In the genomic region with DNA sequence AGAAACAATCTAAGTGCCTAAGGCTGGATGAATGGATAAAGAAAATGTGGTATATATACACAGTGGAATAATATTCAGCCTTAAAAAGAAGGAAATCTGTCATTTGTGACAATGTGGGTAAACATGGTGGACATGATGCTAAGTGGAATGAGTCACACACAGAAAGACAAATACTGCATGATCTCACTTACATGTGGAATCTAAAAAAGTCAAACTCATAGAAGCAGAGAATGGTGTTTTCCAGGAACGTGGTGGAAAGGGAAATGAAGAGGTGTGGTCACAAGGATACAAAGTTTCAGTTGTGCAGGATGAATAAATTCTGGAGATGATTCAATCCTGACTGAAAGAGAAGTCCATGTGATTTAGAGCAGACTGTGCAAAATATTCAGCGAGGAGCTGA, we compare ENCODE assay signal across 15 cellular contexts. TPM values are rescaled to one million over a fixed set of nuclear protein-coding genes. Genes with fewer than 3 reads are reported as not detected.
"Had no signal": no experiment of that assay in that cellular context is flagged by ENCODE, and none has a peak within 500 bp of the region (broad histone marks: within the 10 kb centered on the region; RNA-seq: fewer than 3 reads in every experiment).

No MANE protein-coding gene starts in this region.

- DNase-seq: activated CD4-positive, alpha-beta T cell treated with anti-CD3 and anti-CD28 coated beads, Interleukin-2, amount 10 ng/mL, durations not matched to agents 24 days and 14 days; activated CD8-positive, alpha-beta memory T cell treated with anti-CD3 and anti-CD28 coated beads, Interleukin-2, amount 50 U/mL, for 4 hours; activated CD8-positive, alpha-beta T cell treated with anti-CD3 and anti-CD28 coated beads, Interleukin-2, amount 10 ng/mL, durations not matched to agents 7 days and 5 days; activated gamma-delta T cell; activated T-cell treated with anti-CD3 and anti-CD28 coated beads, Interleukin-2, amount 50 U/mL, for 48 hours; caudate nucleus; kidney glomerular epithelial cell; nucleus accumbens; stimulated activated CD4-positive, alpha-beta T cell treated with anti-CD3 and anti-CD28 coated beads, Interleukin-4, amount 100 ng/mL, for 4 hours; stimulated activated CD8-positive, alpha-beta memory T cell treated with anti-CD3 and anti-CD28 coated beads, Interleukin-4, amount 100 ng/mL, for 48 hours; stimulated activated naive CD4-positive, alpha-beta T cell treated with Interleukin-2 at 50 U/mL for 16 hours; T-helper 2 cell had no signal

- ATAC-seq: activated CD8-positive, alpha-beta T cell treated with anti-CD3 and anti-CD28 coated beads, Interleukin-2, amount 10 ng/mL, durations not matched to agents 7 days and 5 days; WTC11 had no signal

RNA-seq across cellular contexts. Expression of a gene that starts 56.5 kb away (rescaled TPM):
- total RNA-seq: activated CD8-positive, alpha-beta T cell treated with anti-CD3 and anti-CD28 coated beads, Interleukin-2, amount 10 ng/mL, durations not matched to agents 7 days and 5 days; activated naive CD4-positive, alpha-beta T cell treated with anti-CD3 and anti-CD28 coated beads, Interleukin-2, amount 50 U/mL, for 72 hours; glomerular endothelial cell had no signal
